ENCODE assay signal across 8 cellular contexts in the genomic region with DNA sequence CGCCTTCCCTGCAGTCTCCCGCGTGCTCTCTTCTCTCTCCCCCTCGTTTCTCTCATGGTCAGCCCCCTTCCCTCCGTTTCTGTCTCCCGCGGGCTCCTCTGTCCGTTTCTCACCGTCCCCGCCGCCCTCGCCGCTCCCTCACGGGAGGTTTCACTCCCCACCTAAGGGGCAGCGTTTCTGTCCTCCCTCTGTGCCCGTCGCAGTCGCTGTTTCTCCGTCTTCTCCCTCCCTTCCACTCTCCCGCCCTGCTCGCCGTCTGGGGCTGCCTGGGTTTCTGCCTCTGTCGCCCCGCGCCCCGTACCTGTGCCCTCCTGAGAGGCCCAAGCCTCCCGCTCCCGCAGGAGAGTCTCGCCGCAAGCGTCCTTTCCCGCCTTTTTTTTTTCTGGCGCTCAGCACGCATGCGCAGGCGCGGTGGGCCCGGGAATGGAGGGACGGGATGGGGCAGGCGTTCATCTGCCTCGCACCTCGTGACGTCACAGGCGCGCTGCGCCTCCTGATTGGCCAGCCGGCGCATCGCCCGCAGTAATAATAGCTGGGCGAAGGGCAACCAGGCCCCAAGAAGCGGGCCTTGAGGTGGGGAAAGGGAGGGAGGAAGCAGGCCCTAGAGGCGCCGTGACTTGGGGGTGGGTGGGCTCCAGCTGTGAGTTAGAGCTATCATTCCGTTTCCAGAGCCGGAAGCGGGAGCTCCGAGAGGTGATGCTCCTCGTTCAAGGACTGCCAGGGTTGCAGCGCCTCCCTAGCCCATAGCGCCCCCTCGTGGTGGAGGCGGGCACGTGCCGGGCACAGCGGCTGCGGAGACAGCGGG. TPM values are rescaled to one million over a fixed set of nuclear protein-coding genes. Genes with fewer than 3 reads are reported as not detected.
A peak's percentile ranks its signal among the peaks of the same experiment; 100 is the strongest.
DNase-seq lines count a peak whose midpoint lies in the region; ATAC-seq and TF ChIP-seq lines count a peak whose summit lies in the region.

No MANE protein-coding gene starts in this region.

- peak overlapping the region; percentile 40 to 77 (median 65) for H3K4me2 ChIP-seq in BLaER1 treated with 17β-estradiol and CSF1 and Interleukin-3, amounts not matched to agents 10 nM and 100 nM

- H3K27me3 Mint-ChIP-seq in activated CD4-positive, alpha-beta T cell treated with anti-CD3 and anti-CD28 coated beads, Interleukin-2, amount 10 ng/mL, durations not matched to agents 7 days and 5 days: no peaks in the 10 kb centered on the region
- peaks cover 25% of the 10 kb centered on the region for H3K27me3 Mint-ChIP-seq in dendritic cell treated with granulocyte-macrophage colony-stimulating factor and Interleukin-4, amounts not matched to agents 40 ng/mL and 50 ng/mL, for 4 days

- peak overlapping the region; percentile 92 for H3K27ac Mint-ChIP-seq in activated CD4-positive, alpha-beta T cell treated with anti-CD3 and anti-CD28 coated beads, Interleukin-2, amount 10 ng/mL, durations not matched to agents 7 days and 5 days
- H3K27ac Mint-ChIP-seq in dendritic cell treated with granulocyte-macrophage colony-stimulating factor and Interleukin-4, amounts not matched to agents 40 ng/mL and 50 ng/mL, for 4 days: peak overlapping the region; percentile 87

- H3K4me3 ChIP-seq in BLaER1 treated with 17β-estradiol and CSF1 and Interleukin-3, amounts not matched to agents 10 nM and 100 nM: peak overlapping the region; percentile 46 to 72 (median 56)
- peak overlapping the region; percentile 28 to 45 (median 37) for H3K4me3 ChIP-seq in right lobe of liver

- H3K36me3 Mint-ChIP-seq in activated CD4-positive, alpha-beta T cell treated with anti-CD3 and anti-CD28 coated beads, Interleukin-2, amount 10 ng/mL, durations not matched to agents 7 days and 5 days (ENCODE audit: low read depth): peaks cover 10% of the 10 kb centered on the region
- H3K36me3 Mint-ChIP-seq in dendritic cell treated with granulocyte-macrophage colony-stimulating factor and Interleukin-4, amounts not matched to agents 40 ng/mL and 50 ng/mL, for 4 days (ENCODE audit: low read depth): no peaks in the 10 kb centered on the region

- H3K4me1 ChIP-seq in BLaER1 treated with 17β-estradiol and CSF1 and Interleukin-3, amounts not matched to agents 10 nM and 100 nM: peaks cover 5 to 42% (median 18%) of the 10 kb centered on the region in 10 experiments; a peak in 19 of 20 replicates
- H3K4me1 ChIP-seq in right lobe of liver: no peaks in the 10 kb centered on the region

- H3K4me1 Mint-ChIP-seq in activated CD4-positive, alpha-beta T cell treated with anti-CD3 and anti-CD28 coated beads, Interleukin-2, amount 10 ng/mL, durations not matched to agents 7 days and 5 days: peaks cover 21% of the 10 kb centered on the region
- H3K4me1 Mint-ChIP-seq in dendritic cell treated with granulocyte-macrophage colony-stimulating factor and Interleukin-4, amounts not matched to agents 40 ng/mL and 50 ng/mL, for 4 days (ENCODE audit: low read depth): peaks cover 19% of the 10 kb centered on the region

- H3K27me3 ChIP-seq in BLaER1 treated with 17β-estradiol and CSF1 and Interleukin-3, amounts not matched to agents 10 nM and 100 nM: no peaks in the 10 kb centered on the region
- no peaks in the 10 kb centered on the region for H3K27me3 ChIP-seq in right lobe of liver

- intact Hi-C loops in dendritic cell treated with granulocyte-macrophage colony-stimulating factor and Interleukin-4, amounts not matched to agents 40 ng/mL and 50 ng/mL, for 4 days (cut with micrococcal nuclease): loop anchor here (1.0 to 2.0 kb wide), 2 partner anchors 35 to 363 kb away; no protein-coding TSS in a partner anchor
- intact Hi-C loops in right lobe of liver (cut with DNase I): no loop called here

- no peaks in the 10 kb centered on the region for H4K20me1 ChIP-seq in BLaER1 treated with 17β-estradiol and CSF1 and Interleukin-3, amounts not matched to agents 10 nM and 100 nM

- peaks cover 8% of the 10 kb centered on the region for H3K9me3 Mint-ChIP-seq in activated CD4-positive, alpha-beta T cell treated with anti-CD3 and anti-CD28 coated beads, Interleukin-2, amount 10 ng/mL, durations not matched to agents 7 days and 5 days
- no peaks in the 10 kb centered on the region for H3K9me3 Mint-ChIP-seq in dendritic cell treated with granulocyte-macrophage colony-stimulating factor and Interleukin-4, amounts not matched to agents 40 ng/mL and 50 ng/mL, for 4 days

- H3K27ac ChIP-seq in BLaER1 treated with 17β-estradiol and CSF1 and Interleukin-3, amounts not matched to agents 10 nM and 100 nM: peak overlapping the region in 9 of 11 experiments; percentile 44 to 76 (median 62); a peak in 16 of 22 replicates
- H3K27ac ChIP-seq in right lobe of liver: no peak overlapping the region

- H3K9ac ChIP-seq in BLaER1 treated with 17β-estradiol and CSF1 and Interleukin-3, amounts not matched to agents 10 nM and 100 nM: peak overlapping the region in 10 of 11 experiments; percentile 29 to 79 (median 72); a peak in 18 of 22 replicates

- CTCF ChIA-PET in activated CD4-positive, alpha-beta T cell treated with anti-CD3 and anti-CD28 coated beads, Interleukin-2, amount 10 ng/mL, durations not matched to agents 7 days and 5 days (lab: Charles Lee): interaction anchor here (0.6 to 2.6 kb wide), 45 partner anchors 8 to 386 kb away, joined by 3 to 22 read pairs (median 5); a partner anchor contains a TSS

- peak; percentile 94 to 97 (median 94) for TF ChIP-seq CTCF in right lobe of liver (IDR thresholded peaks at IDR 0.05)

- peak; percentile 97 for DNase-seq in GM19240 (ENCODE audit: insufficient read length, low spot score)
- DNase-seq in NCI-H524 treated with DMSO at 0.1 percent for 48 hours (lab: John Stamatoyannopoulos, UW): peak; percentile 31
- peak; percentile 92 for DNase-seq in activated CD4-positive, alpha-beta T cell treated with anti-CD3 and anti-CD28 coated beads, Interleukin-2, amount 10 ng/mL, durations not matched to agents 7 days and 5 days
- peak; percentile 86 to 95 (median 88) for DNase-seq in right lobe of liver
- DNase-seq in stimulated activated CD4-positive, alpha-beta T cell treated with anti-CD3 and anti-CD28 coated beads, Interleukin-4, amount 100 ng/mL, for 24 hours: peak; percentile 93

- peak overlapping the region; percentile 73 for H3K4me3 Mint-ChIP-seq in activated CD4-positive, alpha-beta T cell treated with anti-CD3 and anti-CD28 coated beads, Interleukin-2, amount 10 ng/mL, durations not matched to agents 7 days and 5 days
- peak overlapping the region; percentile 71 for H3K4me3 Mint-ChIP-seq in dendritic cell treated with granulocyte-macrophage colony-stimulating factor and Interleukin-4, amounts not matched to agents 40 ng/mL and 50 ng/mL, for 4 days

- peaks cover 0 to 4% (median 0%) of the 10 kb centered on the region in 11 experiments; a peak in 1 of 22 replicates for H3K9me3 ChIP-seq in BLaER1 treated with 17β-estradiol and CSF1 and Interleukin-3, amounts not matched to agents 10 nM and 100 nM (replicated peaks in 1 of 11)
- H3K9me3 ChIP-seq in right lobe of liver: no peaks in the 10 kb centered on the region

- no peaks in the 10 kb centered on the region for H3K36me3 ChIP-seq in BLaER1 treated with 17β-estradiol and CSF1 and Interleukin-3, amounts not matched to agents 10 nM and 100 nM
- H3K36me3 ChIP-seq in right lobe of liver: no peaks in the 10 kb centered on the region

- POLR2A ChIA-PET in activated CD4-positive, alpha-beta T cell treated with anti-CD3 and anti-CD28 coated beads, Interleukin-2, amount 10 ng/mL, durations not matched to agents 7 days and 5 days (lab: Charles Lee): interaction anchor here (0.7 to 1.0 kb wide), 2 partner anchors 100 to 117 kb away, joined by 3 read pairs; no protein-coding TSS in a partner anchor

- TF ChIP-seq POLR2A in right lobe of liver (IDR thresholded peaks at IDR 0.05): no peak

- 21% methylated on average over 44 of the region's 68 CpGs for WGBS in right lobe of liver (ENCODE audit: insufficient coverage, low coverage, low lambda C conversion rate, missing lambda C conversion rate)

- ATAC-seq in HG03460 (IDR thresholded peaks at IDR 0.05; ENCODE audit: unreplicated experiment) (peak; percentile 92), right lobe of liver (peak; percentile 87 to 97 (median 94))

RNA-seq across cellular contexts. Expression of a gene that starts 15.4 kb away (rescaled TPM):
- total RNA-seq in activated CD4-positive, alpha-beta T cell treated with anti-CD3 and anti-CD28 coated beads, Interleukin-2, amount 10 ng/mL, durations not matched to agents 7 days and 5 days: under 1 TPM; 0.42 to 0.98 TPM
- 1 to 10 TPM in 4 of 6 experiments, under 1 TPM in 2; 0.35 to 1.6 (median 1.2) TPM for total RNA-seq in right lobe of liver

RNA-seq across cellular contexts. Expression of a gene that starts 18.7 kb away (rescaled TPM):
- total RNA-seq in activated CD4-positive, alpha-beta T cell treated with anti-CD3 and anti-CD28 coated beads, Interleukin-2, amount 10 ng/mL, durations not matched to agents 7 days and 5 days: 10 to 100 TPM; 11.7 TPM
- 1 to 10 TPM; 2.5 to 6.0 (median 3.9) TPM for total RNA-seq in right lobe of liver

RNA-seq across cellular contexts. Expression of a gene that starts 27.2 kb away (rescaled TPM):
- total RNA-seq in activated CD4-positive, alpha-beta T cell treated with anti-CD3 and anti-CD28 coated beads, Interleukin-2, amount 10 ng/mL, durations not matched to agents 7 days and 5 days: 1 to 10 TPM; 7.3 to 9.7 TPM
- total RNA-seq in right lobe of liver: 1 to 10 TPM; 3.4 to 9.2 (median 4.4) TPM

RNA-seq across cellular contexts. Expression of a gene that starts 33.3 kb away (rescaled TPM):
- not detected for total RNA-seq in activated CD4-positive, alpha-beta T cell treated with anti-CD3 and anti-CD28 coated beads, Interleukin-2, amount 10 ng/mL, durations not matched to agents 7 days and 5 days
- not detected for total RNA-seq in right lobe of liver

RNA-seq across cellular contexts. Expression of a gene that starts 39.1 kb away (rescaled TPM):
- not detected for total RNA-seq in activated CD4-positive, alpha-beta T cell treated with anti-CD3 and anti-CD28 coated beads, Interleukin-2, amount 10 ng/mL, durations not matched to agents 7 days and 5 days
- total RNA-seq in right lobe of liver: not detected

Comparison
In these comparisons a context has a peak if more than half of its experiments do, and no peak if none do; other contexts are left out.
1. H3K27ac ChIP-seq: peak in BLaER1 treated with 17β-estradiol and CSF1 and Interleukin-3, amounts not matched to agents 10 nM and 100 nM (9 of 11); none in right lobe of liver (0 of 3).
2. DNase-seq: peak in every context shown above with its lines; median percentile 97 in GM19240; 93 in stimulated activated CD4-positive, alpha-beta T cell treated with anti-CD3 and anti-CD28 coated beads, Interleukin-4, amount 100 ng/mL, for 24 hours; 92 in activated CD4-positive, alpha-beta T cell treated with anti-CD3 and anti-CD28 coated beads, Interleukin-2, amount 10 ng/mL, durations not matched to agents 7 days and 5 days; 88 in right lobe of liver; 31 in NCI-H524 treated with DMSO at 0.1 percent for 48 hours.